1 cellular context compared by ENCODE assay signal in genomic region chr1:109823543-109824348, GRCh38.
TF ChIP-seq lines count a peak whose summit lies in the region.

No MANE protein-coding gene starts in this region.

TF ChIP-seq in K562, 482 proteins besides CTCF, POLR2A, EP300 and RAD21 (continued from another document and continues in another):
- TF ChIP-seq NKRF (IDR thresholded peaks at IDR 0.05; ENCODE audit: borderline replicate concordance) (no peak), HOXB6 (CRISPR knock-in tag; IDR thresholded peaks at IDR 0.05; ENCODE audit: borderline replicate concordance) (no peak), FOXM1 (IDR thresholded peaks at IDR 0.05; ENCODE audit: low read depth) (no peak), FOXM1 (CRISPR knock-in tag; IDR thresholded peaks at IDR 0.05; ENCODE audit: low read depth) (no peak), SMARCB1 (IDR thresholded peaks at IDR 0.05; ENCODE audit: insufficient read length, low read depth) (peak; percentile 67), SMARCC2 (IDR thresholded peaks at IDR 0.05; ENCODE audit: low read depth) (peak; percentile 60), E2F3 (CRISPR knock-in tag; IDR thresholded peaks at IDR 0.05) (peak; percentile 77), TEAD1 (CRISPR knock-in tag; IDR thresholded peaks at IDR 0.05) (peak in 1 of 2 experiments; percentile 62; a peak in 2 of 4 replicates), CBFA2T2 (conservative IDR thresholded peaks at IDR 0.05) (0 out of 2 replicates have a peak, but pooled peaks have one; percentile 38), JUND (IDR thresholded peaks at IDR 0.05; ENCODE audit: borderline replicate concordance, low read depth, low read length) (peak; percentile 75), JUND (tag; IDR thresholded peaks at IDR 0.05; ENCODE audit: borderline replicate concordance, low read depth, low read length) (peak; percentile 83; the same call in 2 of the 3 replicates), ARID1B (IDR thresholded peaks at IDR 0.05) (peak; percentile 83), IRF2 (CRISPR knock-in tag; IDR thresholded peaks at IDR 0.05) (no peak), ZBTB5 (IDR thresholded peaks at IDR 0.05) (no peak), MLX (CRISPR knock-in tag; conservative IDR thresholded peaks at IDR 0.05) (0 out of 4 replicates have a peak, but pooled peaks of 1 of the 2 experiments have one; percentile 59), ETS1 (conservative IDR thresholded peaks at IDR 0.05; ENCODE audit: control insufficient read depth, low read depth, low read length) (0 out of 2 replicates have a peak, but pooled peaks have one; percentile 57), PRPF4 (IDR thresholded peaks at IDR 0.05; ENCODE audit: insufficient read depth, low read depth, low read length, poor library complexity, severe bottlenecking) (no peak), ELF4 (CRISPR knock-in tag; IDR thresholded peaks at IDR 0.05) (0 out of 2 replicates have a peak, but pooled peaks have one; percentile 57), ZFPM2 (CRISPR knock-in tag; IDR thresholded peaks at IDR 0.05) (0 out of 2 replicates have a peak, but pooled peaks have one; percentile 56), ZC3H4 (CRISPR knock-in tag; IDR thresholded peaks at IDR 0.05; ENCODE audit: borderline replicate concordance) (0 out of 2 replicates have a peak, but pooled peaks have one; percentile 51), SLC30A9 (CRISPR knock-in tag; IDR thresholded peaks at IDR 0.05) (no peak), SRSF3 (IDR thresholded peaks at IDR 0.05; ENCODE audit: insufficient read depth, low read length) (no peak), CSDE1 (IDR thresholded peaks at IDR 0.05) (no peak), POLR2AphosphoS5 (IDR thresholded peaks at IDR 0.05; ENCODE audit: control insufficient read depth, insufficient read depth, low read depth, low read length) (0 out of 2 replicates have a peak, but pooled peaks have one; percentile 32), PHB2 (IDR thresholded peaks at IDR 0.05; ENCODE audit: low read depth) (no peak), CREBBP (IDR thresholded peaks at IDR 0.05; ENCODE audit: low read depth, low read length) (no peak), MTA3 (IDR thresholded peaks at IDR 0.05; ENCODE audit: borderline replicate concordance) (peak; percentile 88), ZNF134 (CRISPR knock-in tag; conservative IDR thresholded peaks at IDR 0.05) (peak; percentile 45; the same call in 1 of the 2 replicates), GATAD2A (IDR thresholded peaks at IDR 0.05) (peak; percentile 86; the same call in 1 of the 2 replicates), SMARCA5 (IDR thresholded peaks at IDR 0.05) (no peak; the same call in 1 of the 2 replicates), NFE2 (IDR thresholded peaks at IDR 0.05; ENCODE audit: low read depth) (peak; percentile 100), ZNF707 (CRISPR knock-in tag; conservative IDR thresholded peaks at IDR 0.05) (no peak), MAFK (IDR thresholded peaks at IDR 0.05; ENCODE audit: low read length) (peak; percentile 96), YY1 (IDR thresholded peaks at IDR 0.05; ENCODE audit: borderline replicate concordance in 1 of 3, control insufficient read depth in 1 of 3, extremely low read depth in 1 of 3, insufficient read depth in 3 of 3, insufficient read length in 1 of 3, insufficient replicate concordance in 2 of 3, low read depth in 1 of 3, low read length in 2 of 3) (peak in 2 of 3 experiments; percentile 40 to 57), POLR2G (IDR thresholded peaks at IDR 0.05; ENCODE audit: low read depth, low read length) (peak; percentile 82), HIVEP1 (CRISPR knock-in tag; IDR thresholded peaks at IDR 0.05) (peak; percentile 36; the same call in 1 of the 2 replicates), ATF7 (IDR thresholded peaks at IDR 0.05) (peak; percentile 40; the same call in 1 of the 2 replicates), RHOXF2B (CRISPR knock-in tag; conservative IDR thresholded peaks at IDR 0.05) (no peak), ZFX (CRISPR knock-in tag; IDR thresholded peaks at IDR 0.05) (peak; percentile 84), MECOM (CRISPR knock-in tag; IDR thresholded peaks at IDR 0.05) (peak; percentile 79), SNIP1 (IDR thresholded peaks at IDR 0.05; ENCODE audit: low read depth) (no peak), ETV1 (tag; conservative IDR thresholded peaks at IDR 0.05; ENCODE audit: low read depth) (0 out of 2 replicates have a peak, but pooled peaks have one; percentile 26), CBFA2T3 (IDR thresholded peaks at IDR 0.05) (peak; percentile 68), ZNF584 (CRISPR knock-in tag; IDR thresholded peaks at IDR 0.05; ENCODE audit: low read depth) (0 out of 2 replicates have a peak, but pooled peaks have one; percentile 66), TAL1 (IDR thresholded peaks at IDR 0.05) (no peak), ZNF76 (CRISPR knock-in tag; IDR thresholded peaks at IDR 0.05; ENCODE audit: borderline replicate concordance) (peak; percentile 78), TCF3 (CRISPR knock-in tag; IDR thresholded peaks at IDR 0.05) (peak; percentile 42), ZNF197 (CRISPR knock-in tag; IDR thresholded peaks at IDR 0.05; ENCODE audit: low read depth) (peak; percentile 11; the same call in 1 of the 2 replicates)
- TF ChIP-seq, protein P1, sequence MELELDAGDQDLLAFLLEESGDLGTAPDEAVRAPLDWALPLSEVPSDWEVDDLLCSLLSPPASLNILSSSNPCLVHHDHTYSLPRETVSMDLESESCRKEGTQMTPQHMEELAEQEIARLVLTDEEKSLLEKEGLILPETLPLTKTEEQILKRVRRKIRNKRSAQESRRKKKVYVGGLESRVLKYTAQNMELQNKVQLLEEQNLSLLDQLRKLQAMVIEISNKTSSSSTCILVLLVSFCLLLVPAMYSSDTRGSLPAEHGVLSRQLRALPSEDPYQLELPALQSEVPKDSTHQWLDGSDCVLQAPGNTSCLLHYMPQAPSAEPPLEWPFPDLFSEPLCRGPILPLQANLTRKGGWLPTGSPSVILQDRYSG (tag; conservative IDR thresholded peaks at IDR 0.05; ENCODE audit: low read depth) = peak; percentile 81
- TF ChIP-seq, protein P2, sequence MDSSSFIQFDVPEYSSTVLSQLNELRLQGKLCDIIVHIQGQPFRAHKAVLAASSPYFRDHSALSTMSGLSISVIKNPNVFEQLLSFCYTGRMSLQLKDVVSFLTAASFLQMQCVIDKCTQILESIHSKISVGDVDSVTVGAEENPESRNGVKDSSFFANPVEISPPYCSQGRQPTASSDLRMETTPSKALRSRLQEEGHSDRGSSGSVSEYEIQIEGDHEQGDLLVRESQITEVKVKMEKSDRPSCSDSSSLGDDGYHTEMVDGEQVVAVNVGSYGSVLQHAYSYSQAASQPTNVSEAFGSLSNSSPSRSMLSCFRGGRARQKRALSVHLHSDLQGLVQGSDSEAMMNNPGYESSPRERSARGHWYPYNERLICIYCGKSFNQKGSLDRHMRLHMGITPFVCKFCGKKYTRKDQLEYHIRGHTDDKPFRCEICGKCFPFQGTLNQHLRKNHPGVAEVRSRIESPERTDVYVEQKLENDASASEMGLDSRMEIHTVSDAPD (CRISPR knock-in tag; IDR thresholded peaks at IDR 0.05) = no peak
- TF ChIP-seq, protein P3, sequence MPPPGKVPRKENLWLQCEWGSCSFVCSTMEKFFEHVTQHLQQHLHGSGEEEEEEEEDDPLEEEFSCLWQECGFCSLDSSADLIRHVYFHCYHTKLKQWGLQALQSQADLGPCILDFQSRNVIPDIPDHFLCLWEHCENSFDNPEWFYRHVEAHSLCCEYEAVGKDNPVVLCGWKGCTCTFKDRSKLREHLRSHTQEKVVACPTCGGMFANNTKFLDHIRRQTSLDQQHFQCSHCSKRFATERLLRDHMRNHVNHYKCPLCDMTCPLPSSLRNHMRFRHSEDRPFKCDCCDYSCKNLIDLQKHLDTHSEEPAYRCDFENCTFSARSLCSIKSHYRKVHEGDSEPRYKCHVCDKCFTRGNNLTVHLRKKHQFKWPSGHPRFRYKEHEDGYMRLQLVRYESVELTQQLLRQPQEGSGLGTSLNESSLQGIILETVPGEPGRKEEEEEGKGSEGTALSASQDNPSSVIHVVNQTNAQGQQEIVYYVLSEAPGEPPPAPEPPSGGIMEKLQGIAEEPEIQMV (tag; conservative IDR thresholded peaks at IDR 0.05; ENCODE audit: low read depth) = peak; percentile 58; the same call in 1 of the 2 replicates
- TF ChIP-seq, protein P4, sequence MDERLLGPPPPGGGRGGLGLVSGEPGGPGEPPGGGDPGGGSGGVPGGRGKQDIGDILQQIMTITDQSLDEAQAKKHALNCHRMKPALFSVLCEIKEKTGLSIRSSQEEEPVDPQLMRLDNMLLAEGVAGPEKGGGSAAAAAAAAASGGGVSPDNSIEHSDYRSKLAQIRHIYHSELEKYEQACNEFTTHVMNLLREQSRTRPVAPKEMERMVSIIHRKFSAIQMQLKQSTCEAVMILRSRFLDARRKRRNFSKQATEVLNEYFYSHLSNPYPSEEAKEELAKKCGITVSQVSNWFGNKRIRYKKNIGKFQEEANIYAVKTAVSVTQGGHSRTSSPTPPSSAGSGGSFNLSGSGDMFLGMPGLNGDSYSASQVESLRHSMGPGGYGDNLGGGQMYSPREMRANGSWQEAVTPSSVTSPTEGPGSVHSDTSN (CRISPR knock-in tag; IDR thresholded peaks at IDR 0.05; ENCODE audit: low read depth) = no peak
- TF ChIP-seq, protein P4 (tag; conservative IDR thresholded peaks at IDR 0.05; ENCODE audit: low read depth) = 0 out of 2 replicates have a peak, but pooled peaks have one; percentile 26
- TF ChIP-seq, protein P5, sequence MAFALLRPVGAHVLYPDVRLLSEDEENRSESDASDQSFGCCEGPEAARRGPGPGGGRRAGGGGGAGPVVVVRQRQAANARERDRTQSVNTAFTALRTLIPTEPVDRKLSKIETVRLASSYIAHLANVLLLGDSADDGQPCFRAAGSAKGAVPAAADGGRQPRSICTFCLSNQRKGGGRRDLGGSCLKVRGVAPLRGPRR (CRISPR knock-in tag; IDR thresholded peaks at IDR 0.05) = 0 out of 2 replicates have a peak, but pooled peaks have one; percentile 73
- TF ChIP-seq, protein P6, sequence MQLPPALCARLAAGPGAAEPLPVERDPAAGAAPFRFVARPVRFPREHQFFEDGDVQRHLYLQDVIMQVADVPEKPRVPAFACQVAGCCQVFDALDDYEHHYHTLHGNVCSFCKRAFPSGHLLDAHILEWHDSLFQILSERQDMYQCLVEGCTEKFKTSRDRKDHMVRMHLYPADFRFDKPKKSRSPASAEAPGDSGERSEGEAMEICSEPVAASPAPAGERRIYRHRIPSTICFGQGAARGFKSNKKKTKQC (CRISPR knock-in tag; IDR thresholded peaks at IDR 0.05) = no peak
- TF ChIP-seq, protein P7, sequence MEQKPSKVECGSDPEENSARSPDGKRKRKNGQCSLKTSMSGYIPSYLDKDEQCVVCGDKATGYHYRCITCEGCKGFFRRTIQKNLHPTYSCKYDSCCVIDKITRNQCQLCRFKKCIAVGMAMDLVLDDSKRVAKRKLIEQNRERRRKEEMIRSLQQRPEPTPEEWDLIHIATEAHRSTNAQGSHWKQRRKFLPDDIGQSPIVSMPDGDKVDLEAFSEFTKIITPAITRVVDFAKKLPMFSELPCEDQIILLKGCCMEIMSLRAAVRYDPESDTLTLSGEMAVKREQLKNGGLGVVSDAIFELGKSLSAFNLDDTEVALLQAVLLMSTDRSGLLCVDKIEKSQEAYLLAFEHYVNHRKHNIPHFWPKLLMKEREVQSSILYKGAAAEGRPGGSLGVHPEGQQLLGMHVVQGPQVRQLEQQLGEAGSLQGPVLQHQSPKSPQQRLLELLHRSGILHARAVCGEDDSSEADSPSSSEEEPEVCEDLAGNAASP (IDR thresholded peaks at IDR 0.05) = no peak
